Comparison of ENCODE assay signal across 8 cellular contexts in genomic region chr10:3452234-3452633, GRCh38.
DNase-seq lines count a peak whose midpoint lies in the region; ATAC-seq and TF ChIP-seq lines count a peak whose summit lies in the region.

No MANE protein-coding gene starts in this region.

- H3K4me3 ChIP-seq in AG10803 (ENCODE audit: low read length) (peak overlapping the region; percentile 3; the same call in 1 of the 2 replicates), fibroblast of villous mesenchyme (ENCODE audit: low read depth, low read length) (no peak overlapping the region)

- in situ Hi-C loops in SK-MEL-5 (cut with HindIII; ENCODE audit: low pct_unique_long_range_greater_than_20kb, low sequenced_read_pairs) = no loop called here

- no peak for ATAC-seq in GM21825 (IDR thresholded peaks at IDR 0.05; ENCODE audit: unreplicated experiment)

- TF ChIP-seq CTCF in AG10803 (conservative IDR thresholded peaks at IDR 0.05; ENCODE audit: low read length) = peak; percentile 70
- TF ChIP-seq CTCF in fibroblast of villous mesenchyme (IDR thresholded peaks at IDR 0.05; ENCODE audit: insufficient read depth, low read depth, low read length) = peak; percentile 66

- DNase-seq in AG10803 (ENCODE audit: low read depth) (peak; percentile 94), SK-MEL-5 (ENCODE audit: low read depth, low spot score) (peak; percentile 28), fibroblast of villous mesenchyme (ENCODE audit: low read depth) (peak; percentile 99), non-pigmented ciliary epithelial cell (ENCODE audit: low read depth) (peak; percentile 96), mucosa of gallbladder (ENCODE audit: low spot score) (no peak)
- no peak for DNase-seq in activated naive CD4-positive, alpha-beta T cell treated with Interleukin-2 at 50 U/mL for 16 hours
- no peak for DNase-seq in stimulated activated CD4-positive, alpha-beta T cell treated with anti-CD3 and anti-CD28 coated beads, Interleukin-1b, Interleukin-23, amount 100 ng/mL, for 48 hours

Comparison
In these comparisons a context has a peak if more than half of its experiments do, and no peak if none do; other contexts are left out.
1. DNase-seq: peak in AG10803 (single experiment), SK-MEL-5 (single experiment), fibroblast of villous mesenchyme (single experiment) and non-pigmented ciliary epithelial cell (single experiment); none in mucosa of gallbladder (single experiment), activated naive CD4-positive, alpha-beta T cell treated with Interleukin-2 at 50 U/mL for 16 hours (single experiment) and stimulated activated CD4-positive, alpha-beta T cell treated with anti-CD3 and anti-CD28 coated beads, Interleukin-1b, Interleukin-23, amount 100 ng/mL, for 48 hours (single experiment).